Comparison of ENCODE assay signal across 1 cellular context in the genomic region with DNA sequence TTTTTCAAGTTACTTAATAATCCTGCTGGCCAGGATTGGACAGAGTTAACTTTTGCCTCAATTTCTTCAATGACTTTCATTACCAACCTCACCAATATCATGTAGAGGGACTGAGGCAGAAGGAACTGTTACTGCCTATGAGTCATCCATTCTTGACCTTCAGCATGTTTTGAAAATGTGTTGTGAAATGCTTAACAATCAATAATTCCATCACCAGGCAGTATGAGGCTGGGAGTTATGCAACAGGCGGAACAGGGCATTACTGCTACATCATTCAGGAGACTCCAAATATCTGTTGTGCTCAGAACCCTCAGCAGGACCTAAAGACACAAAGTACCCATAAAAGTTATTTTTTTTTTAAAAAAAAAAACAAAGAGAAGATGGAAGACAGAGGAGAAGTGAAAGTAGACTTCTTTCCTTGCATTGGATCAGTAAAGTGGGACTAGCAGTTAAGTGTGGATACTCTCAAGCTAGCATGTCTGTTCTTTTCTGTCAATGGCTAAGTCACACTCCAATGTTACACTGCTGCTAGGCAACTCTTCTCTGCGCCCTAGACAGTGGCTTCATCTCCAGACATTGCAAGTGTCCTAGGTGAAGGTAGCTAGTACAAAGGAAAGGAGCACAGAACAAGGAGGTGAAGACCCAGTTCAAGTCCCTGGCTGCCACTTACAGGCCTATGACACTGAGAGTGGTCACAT.
TF ChIP-seq lines count a peak whose summit lies in the region.

No MANE protein-coding gene starts in this region.

TF ChIP-seq in HepG2, 621 proteins besides CTCF, POLR2A, EP300 and RAD21 (continued from another document and continues in another):
- peak; percentile 82 for TF ChIP-seq ZNF609 (CRISPR knock-in tag; IDR thresholded peaks at IDR 0.05; ENCODE audit: borderline replicate concordance)
- no peak for TF ChIP-seq NBN (conservative IDR thresholded peaks at IDR 0.05)
- peak; percentile 96; the same call in 1 of the 2 replicates for TF ChIP-seq FOXK1 (CRISPR knock-in tag; IDR thresholded peaks at IDR 0.05; ENCODE audit: borderline replicate concordance, low read depth)
- TF ChIP-seq ATF1 (CRISPR knock-in tag; IDR thresholded peaks at IDR 0.05) = no peak
- no peak for TF ChIP-seq PHF8 (CRISPR knock-in tag; IDR thresholded peaks at IDR 0.05)
- TF ChIP-seq ZNF460 (CRISPR knock-in tag; IDR thresholded peaks at IDR 0.05; ENCODE audit: borderline replicate concordance) = no peak
- TF ChIP-seq ZNF850 (CRISPR knock-in tag; conservative IDR thresholded peaks at IDR 0.05) = no peak
- TF ChIP-seq MBD4 (IDR thresholded peaks at IDR 0.05; ENCODE audit: borderline replicate concordance, low read length) = no peak; the same call in 1 of the 2 replicates
- no peak for TF ChIP-seq POLR2G (IDR thresholded peaks at IDR 0.05; ENCODE audit: low read depth, low read length)
- no peak for TF ChIP-seq ZNF749 (CRISPR knock-in tag; IDR thresholded peaks at IDR 0.05; ENCODE audit: borderline replicate concordance)
- no peak for TF ChIP-seq ZNF839 (CRISPR knock-in tag; IDR thresholded peaks at IDR 0.05; ENCODE audit: borderline replicate concordance)
- TF ChIP-seq PRDM4 (CRISPR knock-in tag; IDR thresholded peaks at IDR 0.05; ENCODE audit: borderline replicate concordance) = no peak
- TF ChIP-seq ZNF646 (CRISPR knock-in tag; IDR thresholded peaks at IDR 0.05) = no peak
- no peak for TF ChIP-seq NFYB (CRISPR knock-in tag; IDR thresholded peaks at IDR 0.05)
- TF ChIP-seq ARNT2 (CRISPR knock-in tag; IDR thresholded peaks at IDR 0.05; ENCODE audit: low read depth) = no peak
- no peak for TF ChIP-seq IRX3 (CRISPR knock-in tag; IDR thresholded peaks at IDR 0.05; ENCODE audit: borderline replicate concordance, low read depth)
- TF ChIP-seq ONECUT2 (CRISPR knock-in tag; IDR thresholded peaks at IDR 0.05) = peak; percentile 98
- TF ChIP-seq, protein P1, sequence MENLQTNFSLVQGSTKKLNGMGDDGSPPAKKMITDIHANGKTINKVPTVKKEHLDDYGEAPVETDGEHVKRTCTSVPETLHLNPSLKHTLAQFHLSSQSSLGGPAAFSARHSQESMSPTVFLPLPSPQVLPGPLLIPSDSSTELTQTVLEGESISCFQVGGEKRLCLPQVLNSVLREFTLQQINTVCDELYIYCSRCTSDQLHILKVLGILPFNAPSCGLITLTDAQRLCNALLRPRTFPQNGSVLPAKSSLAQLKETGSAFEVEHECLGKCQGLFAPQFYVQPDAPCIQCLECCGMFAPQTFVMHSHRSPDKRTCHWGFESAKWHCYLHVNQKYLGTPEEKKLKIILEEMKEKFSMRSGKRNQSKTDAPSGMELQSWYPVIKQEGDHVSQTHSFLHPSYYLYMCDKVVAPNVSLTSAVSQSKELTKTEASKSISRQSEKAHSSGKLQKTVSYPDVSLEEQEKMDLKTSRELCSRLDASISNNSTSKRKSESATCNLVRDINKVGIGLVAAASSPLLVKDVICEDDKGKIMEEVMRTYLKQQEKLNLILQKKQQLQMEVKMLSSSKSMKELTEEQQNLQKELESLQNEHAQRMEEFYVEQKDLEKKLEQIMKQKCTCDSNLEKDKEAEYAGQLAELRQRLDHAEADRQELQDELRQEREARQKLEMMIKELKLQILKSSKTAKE (CRISPR knock-in tag; IDR thresholded peaks at IDR 0.05; ENCODE audit: borderline replicate concordance) = no peak
- TF ChIP-seq ZNF253 (CRISPR knock-in tag; IDR thresholded peaks at IDR 0.05; ENCODE audit: borderline replicate concordance) = no peak
- TF ChIP-seq HNRNPH1 (optimal IDR thresholded peaks at IDR 0.05; ENCODE audit: low read depth, low read length) = no peak
- TF ChIP-seq ZNF275 (CRISPR knock-in tag; IDR thresholded peaks at IDR 0.05; ENCODE audit: borderline replicate concordance) = no peak
- TF ChIP-seq ZNF235 (CRISPR knock-in tag; IDR thresholded peaks at IDR 0.05; ENCODE audit: borderline replicate concordance) = no peak
- TF ChIP-seq IRF1 (CRISPR knock-in tag; IDR thresholded peaks at IDR 0.05; ENCODE audit: low read depth) = no peak
- no peak for TF ChIP-seq NCOA5 (CRISPR knock-in tag; IDR thresholded peaks at IDR 0.05)
- TF ChIP-seq, protein P2, sequence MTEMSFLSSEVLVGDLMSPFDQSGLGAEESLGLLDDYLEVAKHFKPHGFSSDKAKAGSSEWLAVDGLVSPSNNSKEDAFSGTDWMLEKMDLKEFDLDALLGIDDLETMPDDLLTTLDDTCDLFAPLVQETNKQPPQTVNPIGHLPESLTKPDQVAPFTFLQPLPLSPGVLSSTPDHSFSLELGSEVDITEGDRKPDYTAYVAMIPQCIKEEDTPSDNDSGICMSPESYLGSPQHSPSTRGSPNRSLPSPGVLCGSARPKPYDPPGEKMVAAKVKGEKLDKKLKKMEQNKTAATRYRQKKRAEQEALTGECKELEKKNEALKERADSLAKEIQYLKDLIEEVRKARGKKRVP (CRISPR knock-in tag; IDR thresholded peaks at IDR 0.05) = peak in 1 of 2 experiments; percentile 71; a peak in 1 of 4 replicates
- no peak for TF ChIP-seq ZNF713 (CRISPR knock-in tag; IDR thresholded peaks at IDR 0.05)
- TF ChIP-seq FOXK2 (IDR thresholded peaks at IDR 0.05) = no peak
- TF ChIP-seq, protein P3, sequence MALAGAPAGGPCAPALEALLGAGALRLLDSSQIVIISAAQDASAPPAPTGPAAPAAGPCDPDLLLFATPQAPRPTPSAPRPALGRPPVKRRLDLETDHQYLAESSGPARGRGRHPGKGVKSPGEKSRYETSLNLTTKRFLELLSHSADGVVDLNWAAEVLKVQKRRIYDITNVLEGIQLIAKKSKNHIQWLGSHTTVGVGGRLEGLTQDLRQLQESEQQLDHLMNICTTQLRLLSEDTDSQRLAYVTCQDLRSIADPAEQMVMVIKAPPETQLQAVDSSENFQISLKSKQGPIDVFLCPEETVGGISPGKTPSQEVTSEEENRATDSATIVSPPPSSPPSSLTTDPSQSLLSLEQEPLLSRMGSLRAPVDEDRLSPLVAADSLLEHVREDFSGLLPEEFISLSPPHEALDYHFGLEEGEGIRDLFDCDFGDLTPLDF (CRISPR knock-in tag; IDR thresholded peaks at IDR 0.05) = no peak
- TF ChIP-seq, protein P4, sequence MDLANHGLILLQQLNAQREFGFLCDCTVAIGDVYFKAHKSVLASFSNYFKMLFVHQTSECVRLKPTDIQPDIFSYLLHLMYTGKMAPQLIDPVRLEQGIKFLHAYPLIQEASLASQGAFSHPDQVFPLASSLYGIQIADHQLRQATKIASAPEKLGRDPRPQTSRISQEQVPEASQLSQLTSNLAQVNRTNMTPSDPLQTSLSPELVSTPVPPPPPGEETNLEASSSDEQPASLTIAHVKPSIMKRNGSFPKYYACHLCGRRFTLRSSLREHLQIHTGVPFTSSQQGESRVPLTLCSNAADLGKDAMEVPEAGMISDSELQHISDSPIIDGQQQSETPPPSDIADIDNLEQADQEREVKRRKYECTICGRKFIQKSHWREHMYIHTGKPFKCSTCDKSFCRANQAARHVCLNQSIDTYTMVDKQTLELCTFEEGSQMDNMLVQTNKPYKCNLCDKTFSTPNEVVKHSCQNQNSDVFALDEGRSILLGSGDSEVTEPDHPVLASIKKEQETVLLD (CRISPR knock-in tag; IDR thresholded peaks at IDR 0.05; ENCODE audit: low read depth) = no peak
- no peak for TF ChIP-seq ZNF484 (CRISPR knock-in tag; IDR thresholded peaks at IDR 0.05; ENCODE audit: borderline replicate concordance, low read depth)
